ENCODE assay signal across 16 cellular contexts in genomic region chr10:42930516-42931205, GRCh38.
DNase-seq lines count a peak whose midpoint lies in the region; ATAC-seq, FAIRE-seq and TF ChIP-seq lines count a peak whose summit lies in the region.
"Had no signal": no experiment of that assay in that cellular context is flagged by ENCODE, and none has a peak within 500 bp of the region (broad histone marks: within the 10 kb centered on the region; RNA-seq: fewer than 3 reads in every experiment).

No MANE protein-coding gene starts in this region.

- no peak overlapping the region for H3K56ac ChIP-seq in mesendoderm (ENCODE audit: low read length)

- no peak for TF ChIP-seq EP300 in upper lobe of left lung (IDR thresholded peaks at IDR 0.05)

- no peak overlapping the region for H2BK120ac ChIP-seq in mesendoderm (ENCODE audit: low read depth, low read length)

- no peak overlapping the region for H3K9ac ChIP-seq in mesendoderm (ENCODE audit: low read length)
- H3K9ac ChIP-seq: KMS-11 had no signal

- no peaks in the 10 kb centered on the region for H3K36me3 ChIP-seq in osteoblast (ENCODE audit: insufficient read depth, low read length)
- no peaks in the 10 kb centered on the region for H3K36me3 ChIP-seq in upper lobe of left lung
- no peaks in the 10 kb centered on the region for H3K36me3 ChIP-seq in mesendoderm (ENCODE audit: control insufficient read depth, insufficient read depth, low read length)

- no peak overlapping the region for H4K5ac ChIP-seq in mesendoderm (ENCODE audit: low read length)

- H3K79me2 ChIP-seq in osteoblast (ENCODE audit: insufficient read depth, low read length), result no peaks in the 10 kb centered on the region
- no peaks in the 10 kb centered on the region for H3K79me2 ChIP-seq in mesendoderm (ENCODE audit: control insufficient read depth, insufficient read depth, low read length)

- H4K8ac ChIP-seq in mesendoderm (ENCODE audit: low read depth, low read length), result no peak overlapping the region

- no peak for TF ChIP-seq CTCF in osteoblast (IDR thresholded peaks at IDR 0.05; ENCODE audit: extremely low read depth, low read depth, low read length)
- no peak for TF ChIP-seq CTCF in upper lobe of left lung (IDR thresholded peaks at IDR 0.05)
- TF ChIP-seq CTCF in D721Med (IDR thresholded peaks at IDR 0.05; ENCODE audit: insufficient read depth, missing control alignments), result no peak

- H3K4me1 ChIP-seq in osteoblast (ENCODE audit: insufficient read depth, low read length) (peaks cover 3% of the 10 kb centered on the region), upper lobe of left lung (peaks cover 13 to 18% (median 15%) of the 10 kb centered on the region in 4 donors), mesendoderm (ENCODE audit: control insufficient read depth, low read depth, low read length) (peaks cover 2% of the 10 kb centered on the region)
- H3K4me1 ChIP-seq: A549 had no signal

- H3K4me3 ChIP-seq in osteoblast (ENCODE audit: insufficient read depth, low read length) (no peak overlapping the region), upper lobe of left lung (no peak overlapping the region), mesendoderm (ENCODE audit: low read length) (no peak overlapping the region)
- H3K4me3 ChIP-seq: A549 had no signal

- H3K18ac ChIP-seq in mesendoderm (ENCODE audit: low read length), result no peak overlapping the region

- H3K27me3 ChIP-seq in osteoblast (ENCODE audit: insufficient read depth, low read length), result peaks cover 20% of the 10 kb centered on the region
- peaks cover 0 to 19% (median 9%) of the 10 kb centered on the region in 4 donors for H3K27me3 ChIP-seq in upper lobe of left lung
- H3K27me3 ChIP-seq in mesendoderm (ENCODE audit: insufficient read depth, low read length, poor library complexity), result no peaks in the 10 kb centered on the region

- no peak for TF ChIP-seq POLR2A in upper lobe of left lung (IDR thresholded peaks at IDR 0.05)

- H3K4ac ChIP-seq in mesendoderm (ENCODE audit: low read depth, low read length), result no peak overlapping the region

- no peak overlapping the region for H3K27ac ChIP-seq in osteoblast (ENCODE audit: low read depth, low read length)
- H3K27ac ChIP-seq in upper lobe of left lung, result no peak overlapping the region
- H3K27ac ChIP-seq in mesendoderm (ENCODE audit: low read depth, low read length), result no peak overlapping the region
- H3K27ac ChIP-seq: A549, KMS-11 had no signal

- no peak for ATAC-seq in upper lobe of left lung (ENCODE audit: low FRiP score in 2 of 2)
- ATAC-seq: A549, HepG2 had no signal

- no peaks in the 10 kb centered on the region for H4K20me1 ChIP-seq in osteoblast (ENCODE audit: insufficient read depth, low read length)

- DNase-seq in AG20443 (ENCODE audit: low spot score) (peak; percentile 5), COLO668 (lab: John Stamatoyannopoulos, UW; ENCODE audit: unreplicated experiment) (peak; percentile 6), SHP77 (lab: John Stamatoyannopoulos, UW) (peak; percentile 41 to 61), osteoblast (ENCODE audit: insufficient read length, low spot score, missing footprints) (peak; percentile 26), upper lobe of left lung (no peak), mesendoderm (no peak), D721Med (ENCODE audit: insufficient read length, low spot score) (no peak)
- DNase-seq: CD8-positive, alpha-beta memory T cell; DMS 273 treated with DMSO at 0.1 percent for 48 hours; DMS79 treated with DMSO at 0.1 percent for 48 hours; EL had no signal

- no peak overlapping the region for H2BK15ac ChIP-seq in mesendoderm (replicated peaks; ENCODE audit: low read depth)

- no peak overlapping the region for H2AFZ ChIP-seq in osteoblast (ENCODE audit: low read length)

- H3K4me2 ChIP-seq in osteoblast (ENCODE audit: insufficient read depth, low read length), result no peak overlapping the region
- H3K4me2 ChIP-seq in mesendoderm (ENCODE audit: low read length), result no peak overlapping the region
- H3K4me2 ChIP-seq: A549, KMS-11 had no signal

- H3K79me1 ChIP-seq in mesendoderm (ENCODE audit: low read length), result no peaks in the 10 kb centered on the region

- WGBS in upper lobe of left lung, 2 donors, result 79 to 90% methylated on average over 11 of the region's 11 CpGs
- no CpG with 5 or more reads among the region's 11 CpGs for WGBS in mesendoderm (ENCODE audit: extremely low coverage, insufficient coverage, low lambda C conversion rate)

- no peak overlapping the region for H2AK5ac ChIP-seq in mesendoderm (ENCODE audit: low read length)

- H3K9me3 ChIP-seq in osteoblast (ENCODE audit: low read depth, low read length), result no peaks in the 10 kb centered on the region
- H3K9me3 ChIP-seq in upper lobe of left lung, result no peaks in the 10 kb centered on the region
- H3K9me3 ChIP-seq: A549 had no signal

- no peak overlapping the region for H2BK5ac ChIP-seq in mesendoderm (ENCODE audit: low read length)

- FAIRE-seq in D721Med (lab: Jason Lieb, UNC), result no peak
- FAIRE-seq: A549, G401.6, H54, HepG2 had no signal

- H3K23ac ChIP-seq in mesendoderm (ENCODE audit: low read length), result no peak overlapping the region

Comparison
In these comparisons a context has a peak if more than half of its experiments do, and no peak if none do; other contexts are left out.
1. DNase-seq: peak in AG20443 (single experiment), COLO668 (single experiment), SHP77 (2 of 2) and osteoblast (single experiment); none in upper lobe of left lung (0 of 2), mesendoderm (single experiment) and D721Med (single experiment).